In the genomic region with DNA sequence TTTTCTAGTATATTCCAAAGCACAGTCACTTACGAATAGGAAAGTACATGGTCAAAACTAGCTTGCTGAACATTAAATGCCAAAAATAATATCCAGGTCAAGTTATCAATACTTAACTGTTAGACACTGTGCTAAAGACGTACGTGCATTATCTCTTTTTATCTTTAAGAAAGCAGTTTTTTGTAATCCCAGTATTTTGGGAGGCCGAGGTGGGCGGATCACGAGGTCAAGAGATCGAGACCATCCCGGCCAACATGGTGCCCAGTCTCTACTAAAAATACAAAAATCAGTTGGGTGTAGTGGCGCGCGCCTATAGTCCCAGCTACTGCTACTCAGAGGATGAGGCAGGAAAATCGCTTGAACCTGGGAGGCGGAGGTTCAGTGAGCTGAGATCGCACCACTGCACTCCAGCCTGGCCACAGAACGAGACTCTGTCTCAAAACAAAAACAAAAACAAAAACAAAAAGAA, we compare ENCODE assay signal across 17 cellular contexts. TPM values are rescaled to one million over a fixed set of nuclear protein-coding genes. Genes with fewer than 3 reads are reported as not detected.
DNase-seq lines count a peak whose midpoint lies in the region; ATAC-seq, FAIRE-seq and TF ChIP-seq lines count a peak whose summit lies in the region.
"Had no signal": no experiment of that assay in that cellular context is flagged by ENCODE, and none has a peak within 500 bp of the region (broad histone marks: within the 10 kb centered on the region; RNA-seq: fewer than 3 reads in every experiment).

No MANE protein-coding gene starts in this region.

- no peaks in the 10 kb centered on the region for H3K27me3 ChIP-seq in CD4-positive, alpha-beta T cell (ENCODE audit: control insufficient read depth, insufficient read depth, low read length)
- H3K27me3 ChIP-seq in K562 (ENCODE audit: control insufficient read depth in 2 of 2, insufficient read depth in 2 of 2, low read length in 2 of 2), result no peaks in the 10 kb centered on the region; a peak in 1 of 5 replicates
- H3K27me3 ChIP-seq in neutrophil, result no peaks in the 10 kb centered on the region
- H3K27me3 ChIP-seq: ovary had no signal

- H3K27me3 Mint-ChIP-seq in CD4-positive, alpha-beta T cell, result no peaks in the 10 kb centered on the region
- peaks cover 14% of the 10 kb centered on the region for H3K27me3 Mint-ChIP-seq in HFFc6 (ENCODE audit: insufficient read depth)
- H3K27me3 Mint-ChIP-seq: activated CD8-positive, alpha-beta memory T cell treated with anti-CD3 and anti-CD28 coated beads, Interleukin-2, amount 10 ng/mL, durations not matched to agents 7 days and 5 days; memory B cell had no signal

- 54% methylated on average over 15 of the region's 15 CpGs for WGBS in K562 (ENCODE audit: insufficient coverage, low coverage, missing lambda C conversion rate)

- CTCF ChIA-PET in CD4-positive, alpha-beta T cell (lab: Charles Lee), result no interaction called here
- CTCF ChIA-PET in K562 (lab: Yijun Ruan, JAX; ENCODE audit: low intra/inter-chr PET ratio) (no interaction called here), GM10248 (lab: Yijun Ruan, JAX) (interaction anchor here (1.9 to 3.8 kb wide), 3 partner anchors 8 to 17 kb away, joined by 5 to 17 read pairs (median 17); a partner anchor contains a TSS)

- H3K27ac ChIP-seq in CD4-positive, alpha-beta T cell (ENCODE audit: low read depth, low read length), result no peak overlapping the region
- H3K27ac ChIP-seq in K562 (ENCODE audit: extremely low read depth, low read depth, low read length), result peak overlapping the region; percentile 99
- peak overlapping the region; percentile 97 for H3K27ac ChIP-seq in neutrophil
- H3K27ac ChIP-seq: ovary had no signal

- peak overlapping the region; percentile 57 for H2AFZ ChIP-seq in K562 (ENCODE audit: low read depth, low read length)

- no peak for ATAC-seq in CD4-positive, alpha-beta T cell (ENCODE audit: poor library complexity)
- no peak for ATAC-seq in K562
- ATAC-seq: activated CD8-positive, alpha-beta memory T cell treated with anti-CD3 and anti-CD28 coated beads, Interleukin-2, amount 10 ng/mL, durations not matched to agents 7 days and 5 days; GM12878 had no signal

- FAIRE-seq in K562 (lab: Jason Lieb, UNC), result no peak
- no peak for FAIRE-seq in HTR-8/SVneo (lab: Jason Lieb, UNC)
- FAIRE-seq: colon, GM12878, small intestine had no signal

- no peak for TF ChIP-seq CTCF in CD4-positive, alpha-beta T cell (IDR thresholded peaks at IDR 0.05)
- no peak for TF ChIP-seq CTCF in HFFc6 (IDR thresholded peaks at IDR 0.05)
- TF ChIP-seq CTCF in K562 (IDR thresholded peaks at IDR 0.05 in 2 of 3, conservative IDR thresholded peaks at IDR 0.05 in 1 of 3; ENCODE audit: insufficient read depth in 2 of 3, low read depth in 1 of 3, low read length in 3 of 3), result no peak
- no peak for TF ChIP-seq CTCF in neutrophil (IDR thresholded peaks at IDR 0.05)
- no peak for TF ChIP-seq CTCF in GM10248 (IDR thresholded peaks at IDR 0.05; ENCODE audit: control extremely low read depth, extremely low read depth, low read depth, missing control alignments)

- DNase-seq in CD4-positive, alpha-beta T cell, result no peak
- DNase-seq in HFFc6 (no peak), K562 (ENCODE audit: extremely low read depth in 1 of 4, low spot score in 3 of 4) (no peak), GM10248 (ENCODE audit: extremely low spot score) (no peak), NCI-H146 treated with DMSO at 0.1 percent for 48 hours (lab: John Stamatoyannopoulos, UW; ENCODE audit: unreplicated experiment) (no peak), HTR-8/SVneo (ENCODE audit: insufficient read length, low spot score) (no peak)
- DNase-seq: activated CD8-positive, alpha-beta memory T cell treated with anti-CD3 and anti-CD28 coated beads, Interleukin-2, amount 10 ng/mL, durations not matched to agents 7 days and 5 days; immature natural killer cell; NCI-H1092; ovary; stimulated activated naive CD4-positive, alpha-beta T cell treated with Interleukin-2 at 50 U/mL for 16 hours had no signal

- H3K27ac Mint-ChIP-seq in CD4-positive, alpha-beta T cell, result peak overlapping the region; percentile 51
- peak overlapping the region; percentile 87 for H3K27ac Mint-ChIP-seq in HFFc6
- H3K27ac Mint-ChIP-seq: activated CD8-positive, alpha-beta memory T cell treated with anti-CD3 and anti-CD28 coated beads, Interleukin-2, amount 10 ng/mL, durations not matched to agents 7 days and 5 days; memory B cell had no signal

- H4K20me1 ChIP-seq in K562 (replicated peaks; ENCODE audit: control insufficient read depth, insufficient read depth, low read length), result peaks cover 23% of the 10 kb centered on the region

- H3K4me3 Mint-ChIP-seq in CD4-positive, alpha-beta T cell, result peak overlapping the region; percentile 66
- peak overlapping the region; percentile 13; the same call in 1 of the 2 replicates for H3K4me3 Mint-ChIP-seq in HFFc6
- H3K4me3 Mint-ChIP-seq: activated CD8-positive, alpha-beta memory T cell treated with anti-CD3 and anti-CD28 coated beads, Interleukin-2, amount 10 ng/mL, durations not matched to agents 7 days and 5 days; memory B cell had no signal

- no peak overlapping the region for H3K4me2 ChIP-seq in K562 (ENCODE audit: insufficient read depth, low read length)

- TF ChIP-seq EP300 in K562 (IDR thresholded peaks at IDR 0.05; ENCODE audit: low read length), result no peak

- POLR2A ChIA-PET in CD4-positive, alpha-beta T cell (lab: Charles Lee), result interaction anchor here (3.8 kb wide), 1 partner anchor 19 kb away, joined by 80 read pairs; a partner anchor contains a TSS
- POLR2A ChIA-PET in K562 (lab: Yijun Ruan, JAX) (interaction anchor here (1.0 to 1.4 kb wide), 6 partner anchors 9 to 24 kb away, joined by 3 to 6 read pairs (median 4); no protein-coding TSS in a partner anchor), GM10248 (lab: Yijun Ruan, JAX) (interaction anchor here (0.8 to 1.4 kb wide), 2 partner anchors 9 kb away, joined by 4 to 6 read pairs; no protein-coding TSS in a partner anchor)

- H3K9me3 Mint-ChIP-seq in CD4-positive, alpha-beta T cell, result no peaks in the 10 kb centered on the region
- peaks cover 6% of the 10 kb centered on the region for H3K9me3 Mint-ChIP-seq in HFFc6
- H3K9me3 Mint-ChIP-seq: immature natural killer cell, memory B cell had no signal

- no TSS peak for BruUV-seq in K562 (replicated peaks; lab: Mats Ljungman, UMichigan)

- H3K4me3 ChIP-seq in K562 (no peak overlapping the region), neutrophil (ENCODE audit: low read depth in 1 of 2, low read length in 1 of 2) (no peak overlapping the region)
- H3K4me3 ChIP-seq: GM12878, HAP-1, ovary had no signal

- in situ Hi-C loops in K562 (cut with MboI), result no loop called here

- intact Hi-C loops in CD4-positive, alpha-beta T cell (cut with DNase I, micrococcal nuclease), result loop anchor here (5.0 to 10.0 kb wide), 3 partner anchors 377 to 501 kb away; a partner anchor contains a TSS
- intact Hi-C loops in K562 (cut with micrococcal nuclease), result loop anchor here (1.0 to 5.0 kb wide), 2 partner anchors 40 to 377 kb away; no protein-coding TSS in a partner anchor

- H3K79me2 ChIP-seq in K562 (ENCODE audit: control insufficient read depth, insufficient read depth, low read length), result peaks cover 34% of the 10 kb centered on the region

- H3K36me3 ChIP-seq in K562 (ENCODE audit: control insufficient read depth, insufficient read depth, low read length) (peaks cover 22% of the 10 kb centered on the region), neutrophil (peaks cover 11% of the 10 kb centered on the region)
- H3K36me3 ChIP-seq: ovary had no signal

- peak overlapping the region; percentile 12 to 99; a peak in 3 of 4 replicates for H3K9ac ChIP-seq in K562 (ENCODE audit: insufficient read depth in 1 of 2, low read depth in 2 of 2, low read length in 2 of 2)

- H3K36me3 Mint-ChIP-seq in CD4-positive, alpha-beta T cell (ENCODE audit: low read depth), result peaks cover 32% of the 10 kb centered on the region
- H3K36me3 Mint-ChIP-seq in HFFc6 (ENCODE audit: low read depth), result peaks cover 25% of the 10 kb centered on the region

- no peaks in the 10 kb centered on the region for H3K9me3 ChIP-seq in CD4-positive, alpha-beta T cell (ENCODE audit: control insufficient read depth, low read length)
- H3K9me3 ChIP-seq in K562 (replicated peaks; ENCODE audit: control insufficient read depth, insufficient read depth, low read depth, low read length) (no peaks in the 10 kb centered on the region), neutrophil (no peaks in the 10 kb centered on the region)
- H3K9me3 ChIP-seq: HAP-1, ovary had no signal

- no peaks in the 10 kb centered on the region for H3K9me1 ChIP-seq in K562 (ENCODE audit: control insufficient read depth, insufficient read depth, low read length)

- H3K4me1 ChIP-seq in K562 (replicated peaks in 1 of 2; ENCODE audit: control insufficient read depth in 2 of 2, insufficient read depth in 2 of 2, low read length in 2 of 2) (peaks cover 23 to 29% of the 10 kb centered on the region in 2 experiments; a peak in 4 of 5 replicates), neutrophil (ENCODE audit: control insufficient read depth in 1 of 2, insufficient read depth in 1 of 2, low read depth in 1 of 2, low read length in 1 of 2) (peaks cover 39 to 50% of the 10 kb centered on the region in 2 experiments)

- no peak for TF ChIP-seq RAD21 in K562 (CRISPR knock-in tag; conservative IDR thresholded peaks at IDR 0.05 in 1 of 2, IDR thresholded peaks at IDR 0.05 in 1 of 2)

- TF ChIP-seq POLR2A in K562 (conservative IDR thresholded peaks at IDR 0.05), result no peak

- peaks cover 29% of the 10 kb centered on the region for H3K4me1 Mint-ChIP-seq in CD4-positive, alpha-beta T cell (ENCODE audit: low read depth)
- H3K4me1 Mint-ChIP-seq in HFFc6 (ENCODE audit: low read depth), result peaks cover 28% of the 10 kb centered on the region

RNA-seq across cellular contexts. Expression of a gene that starts 2.7 kb away (rescaled TPM):
- 100 to 1,000 TPM; 276 to 280 TPM for total RNA-seq in CD4-positive, alpha-beta T cell
- total RNA-seq in HFFc6 (2021; fragmentation: NEBNext Ultra II Directional; extraction: Animal tissue kit (Norgen Biotek cat#: 25700)), result 100 to 1,000 TPM; 495 to 626 (median 613) TPM
- total RNA-seq in K562 (2011; cell fraction: chromatin; rRNA removed; ENCODE audit: low replicate concordance), result 366 and 632 TPM in 2 replicates
- 590 and 687 TPM in 2 replicates for total RNA-seq in K562 (2011; cell fraction: nucleolus; rRNA removed)
- 558 and 752 TPM in 2 replicates for total RNA-seq in K562 (2011; cell fraction: nucleoplasm; rRNA removed)
- total RNA-seq in K562 (2014; rRNA removed), result 96.5 and 110 TPM in 2 replicates
- total RNA-seq in K562 (2014; rRNA removed; fragmentation: Illumina TruSeq; extraction: Trizol), result 64.8 and 71.7 TPM in 2 replicates
- total RNA-seq in K562 (2015; rRNA removed; fragmentation: Illumina TruSeq; extraction: Trizol), result 54.3 and 55.1 TPM in 2 replicates
- total RNA-seq in K562 (2021), result 215 and 223 TPM in 2 replicates
- 124 and 160 TPM in 2 replicates for polyA plus RNA-seq in K562 (2011; rRNA removed)
- polyA plus RNA-seq in K562 (2011; cell fraction: cytosol; rRNA removed), result 64.7 and 120 TPM in 2 replicates
- polyA plus RNA-seq in K562 (2011; cell fraction: nucleus; rRNA removed), result 65.0 and 135 TPM in 2 replicates
- polyA plus RNA-seq in K562 (2012), result 209 and 415 TPM in 2 replicates
- 222 and 265 TPM in 2 replicates for polyA plus RNA-seq in K562 (2014; fragmentation: Illumina TruSeq; extraction: Trizol)
- polyA plus RNA-seq in K562 (2014; fragmentation: Nextera tagmentation; extraction: Ambion mirVana), result 100 to 1,000 TPM in 1 of 2 experiments, 10 to 100 TPM in 1; 48.0 to 113 TPM
- polyA plus RNA-seq in K562 (2014; rRNA removed), result 156 and 169 TPM in 2 replicates
- polyA minus RNA-seq in K562 (2011; rRNA and poly(A)+ RNA removed), result 183 and 250 TPM in 2 replicates
- 152 and 186 TPM in 2 replicates for polyA minus RNA-seq in K562 (2011; cell fraction: cytosol; rRNA and poly(A)+ RNA removed)
- 35.9 and 116 TPM in 2 replicates for polyA minus RNA-seq in K562 (2011; cell fraction: nucleus; rRNA and poly(A)+ RNA removed)

RNA-seq across cellular contexts. Expression of a gene that starts 17.8 kb away (rescaled TPM):
- total RNA-seq in CD4-positive, alpha-beta T cell, result 10 to 100 TPM; 74.1 to 82.2 TPM
- total RNA-seq in HFFc6 (2021; fragmentation: NEBNext Ultra II Directional; extraction: Animal tissue kit (Norgen Biotek cat#: 25700)), result 10 to 100 TPM; 27.7 to 37.7 (median 34.5) TPM
- 147 and 326 TPM in 2 replicates for total RNA-seq in K562 (2011; cell fraction: chromatin; rRNA removed; ENCODE audit: low replicate concordance)
- total RNA-seq in K562 (2011; cell fraction: nucleolus; rRNA removed), result 62.2 and 74.2 TPM in 2 replicates
- total RNA-seq in K562 (2011; cell fraction: nucleoplasm; rRNA removed), result 130 and 154 TPM in 2 replicates
- total RNA-seq in K562 (2014; rRNA removed), result 45.3 and 46.0 TPM in 2 replicates
- 66.1 and 71.7 TPM in 2 replicates for total RNA-seq in K562 (2014; rRNA removed; fragmentation: Illumina TruSeq; extraction: Trizol)
- 52.8 and 56.8 TPM in 2 replicates for total RNA-seq in K562 (2015; rRNA removed; fragmentation: Illumina TruSeq; extraction: Trizol)
- 62.1 and 65.6 TPM in 2 replicates for total RNA-seq in K562 (2021)
- 36.3 TPM in 2 replicates for polyA plus RNA-seq in K562 (2011; rRNA removed)
- 12.1 and 18.4 TPM in 2 replicates for polyA plus RNA-seq in K562 (2011; cell fraction: cytosol; rRNA removed)
- 43.5 and 52.1 TPM in 2 replicates for polyA plus RNA-seq in K562 (2011; cell fraction: nucleus; rRNA removed)
- polyA plus RNA-seq in K562 (2012), result 24.5 and 24.6 TPM in 2 replicates
- polyA plus RNA-seq in K562 (2014; fragmentation: Illumina TruSeq; extraction: Trizol), result 40.7 and 45.5 TPM in 2 replicates
- polyA plus RNA-seq in K562 (2014; fragmentation: Nextera tagmentation; extraction: Ambion mirVana), result 10 to 100 TPM in 1 of 2 experiments, 1 to 10 TPM in 1; 9.5 to 12.0 TPM
- polyA plus RNA-seq in K562 (2014; rRNA removed), result 25.7 and 28.6 TPM in 2 replicates
- 96.0 and 122 TPM in 2 replicates for polyA minus RNA-seq in K562 (2011; rRNA and poly(A)+ RNA removed)
- 42.0 and 47.0 TPM in 2 replicates for polyA minus RNA-seq in K562 (2011; cell fraction: cytosol; rRNA and poly(A)+ RNA removed)
- polyA minus RNA-seq in K562 (2011; cell fraction: nucleus; rRNA and poly(A)+ RNA removed), result 42.1 and 80.3 TPM in 2 replicates

RNA-seq across cellular contexts. Expression of a gene that starts 43.5 kb away (rescaled TPM):
- total RNA-seq in CD4-positive, alpha-beta T cell, result 1 to 10 TPM; 6.8 to 8.3 TPM
- 10 to 100 TPM; 29.6 to 39.2 (median 32.7) TPM for total RNA-seq in HFFc6 (2021; fragmentation: NEBNext Ultra II Directional; extraction: Animal tissue kit (Norgen Biotek cat#: 25700))
- total RNA-seq in K562 (2011; cell fraction: chromatin; rRNA removed; ENCODE audit: low replicate concordance), result 14.7 and 22.7 TPM in 2 replicates
- total RNA-seq in K562 (2011; cell fraction: nucleolus; rRNA removed), result 18.2 and 21.8 TPM in 2 replicates
- 18.0 and 21.3 TPM in 2 replicates for total RNA-seq in K562 (2011; cell fraction: nucleoplasm; rRNA removed)
- 38.3 and 52.9 TPM in 2 replicates for total RNA-seq in K562 (2014; rRNA removed)
- 46.6 and 50.3 TPM in 2 replicates for total RNA-seq in K562 (2014; rRNA removed; fragmentation: Illumina TruSeq; extraction: Trizol)
- 47.5 and 49.4 TPM in 2 replicates for total RNA-seq in K562 (2015; rRNA removed; fragmentation: Illumina TruSeq; extraction: Trizol)
- total RNA-seq in K562 (2021), result 47.4 and 51.5 TPM in 2 replicates
- polyA plus RNA-seq in K562 (2011; rRNA removed), result 68.2 and 68.4 TPM in 2 replicates
- polyA plus RNA-seq in K562 (2011; cell fraction: cytosol; rRNA removed), result 58.3 and 66.8 TPM in 2 replicates
- 39.3 and 47.1 TPM in 2 replicates for polyA plus RNA-seq in K562 (2011; cell fraction: nucleus; rRNA removed)
- polyA plus RNA-seq in K562 (2012), result 40.4 and 73.3 TPM in 2 replicates
- 52.7 and 59.3 TPM in 2 replicates for polyA plus RNA-seq in K562 (2014; fragmentation: Illumina TruSeq; extraction: Trizol)
- polyA plus RNA-seq in K562 (2014; fragmentation: Nextera tagmentation; extraction: Ambion mirVana), result 100 to 1,000 TPM in 1 of 2 experiments, 10 to 100 TPM in 1; 81.5 to 113 TPM
- polyA plus RNA-seq in K562 (2014; rRNA removed), result 52.8 and 54.2 TPM in 2 replicates
- 40.8 and 47.8 TPM in 2 replicates for polyA minus RNA-seq in K562 (2011; rRNA and poly(A)+ RNA removed)
- 17.8 and 19.6 TPM in 2 replicates for polyA minus RNA-seq in K562 (2011; cell fraction: cytosol; rRNA and poly(A)+ RNA removed)
- 6.1 and 10.8 TPM in 2 replicates for polyA minus RNA-seq in K562 (2011; cell fraction: nucleus; rRNA and poly(A)+ RNA removed)

RNA-seq across cellular contexts. Expression of a gene that starts 54.2 kb away (rescaled TPM):
- 10 to 100 TPM; 32.9 to 35.3 TPM for total RNA-seq in CD4-positive, alpha-beta T cell
- 10 to 100 TPM; 35.2 to 47.1 (median 40.8) TPM for total RNA-seq in HFFc6 (2021; fragmentation: NEBNext Ultra II Directional; extraction: Animal tissue kit (Norgen Biotek cat#: 25700))
- total RNA-seq in K562 (2011; cell fraction: chromatin; rRNA removed; ENCODE audit: low replicate concordance), result 6.8 and 18.2 TPM in 2 replicates
- 5.5 and 5.7 TPM in 2 replicates for total RNA-seq in K562 (2011; cell fraction: nucleolus; rRNA removed)
- total RNA-seq in K562 (2011; cell fraction: nucleoplasm; rRNA removed), result 11.7 and 18.9 TPM in 2 replicates
- total RNA-seq in K562 (2014; rRNA removed) (18.8 and 23.1 TPM in 2 replicates), K562 (2014; rRNA removed; fragmentation: Illumina TruSeq; extraction: Trizol) (41.0 and 48.5 TPM in 2 replicates), K562 (2015; rRNA removed; fragmentation: Illumina TruSeq; extraction: Trizol) (33.7 and 36.5 TPM in 2 replicates), K562 (2021) (41.5 and 44.8 TPM in 2 replicates)
- polyA plus RNA-seq in K562 (2011; rRNA removed) (27.4 and 44.8 TPM in 2 replicates), K562 (2014; fragmentation: Illumina TruSeq; extraction: Trizol) (36.0 and 40.9 TPM in 2 replicates), K562 (2014; fragmentation: Nextera tagmentation; extraction: Ambion mirVana) (10 to 100 TPM; 35.0 to 38.3 TPM), K562 (2014; rRNA removed) (25.4 and 30.0 TPM in 2 replicates)
- polyA plus RNA-seq in K562 (2011; cell fraction: cytosol; rRNA removed), result 10.1 and 24.5 TPM in 2 replicates
- 5.7 and 10.9 TPM in 2 replicates for polyA plus RNA-seq in K562 (2011; cell fraction: nucleus; rRNA removed)
- polyA plus RNA-seq in K562 (2012), result 26.5 and 30.6 TPM in 2 replicates
- 37.4 and 46.7 TPM in 2 replicates for polyA minus RNA-seq in K562 (2011; rRNA and poly(A)+ RNA removed)
- polyA minus RNA-seq in K562 (2011; cell fraction: cytosol; rRNA and poly(A)+ RNA removed), result 16.5 and 21.3 TPM in 2 replicates
- polyA minus RNA-seq in K562 (2011; cell fraction: nucleus; rRNA and poly(A)+ RNA removed), result 3.4 and 8.1 TPM in 2 replicates
